In the genomic region with DNA sequence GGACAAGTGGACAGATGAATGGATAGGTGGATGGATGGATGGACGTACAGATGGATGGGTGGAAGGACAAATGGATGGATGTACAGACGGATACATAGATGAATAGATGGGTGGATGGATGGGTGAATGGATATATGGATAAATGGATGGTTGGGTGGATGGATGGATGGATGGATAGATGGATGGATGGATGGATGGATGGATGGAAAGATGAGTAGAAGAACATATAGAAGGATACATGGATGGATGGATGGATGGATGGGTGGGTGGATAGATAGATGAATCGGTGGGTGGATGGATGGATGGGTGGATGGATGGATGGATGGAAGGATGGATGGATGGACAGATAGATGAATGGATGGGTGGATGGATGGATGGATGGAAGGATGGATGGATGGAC, we compare ENCODE assay signal across 6 cellular contexts.
"Had no signal": no experiment of that assay in that cellular context is flagged by ENCODE, and none has a peak within 500 bp of the region (broad histone marks: within the 10 kb centered on the region; RNA-seq: fewer than 3 reads in every experiment).

No MANE protein-coding gene starts in this region.

- H3K4me3 ChIP-seq: GM12878 had no signal

- DNase-seq: GDM1, GF-D8 had no signal

- ATAC-seq: GM12878 had no signal

- FAIRE-seq: G401.6, GM12878, GM12891, GM19239 had no signal
